Comparison of ENCODE assay signal across 1 cellular context in genomic region chr3:173865900-173866498, GRCh38.
TF ChIP-seq lines count a peak whose summit lies in the region.

No MANE protein-coding gene starts in this region.

TF ChIP-seq in H1, 55 proteins besides CTCF, POLR2A, EP300 and RAD21 (continued from another document):
- TF ChIP-seq E2F6 (IDR thresholded peaks at IDR 0.05) (no peak), JUND (IDR thresholded peaks at IDR 0.05; ENCODE audit: low read length) (peak; percentile 73), BCL11A (IDR thresholded peaks at IDR 0.05; ENCODE audit: low read depth in 2 of 2, low read length in 2 of 2) (no peak), CREB1 (IDR thresholded peaks at IDR 0.05) (no peak; the same call in 1 of the 2 replicates), MAX (IDR thresholded peaks at IDR 0.05) (no peak), SUZ12 (IDR thresholded peaks at IDR 0.05; ENCODE audit: low read length) (no peak), KDM1A (IDR thresholded peaks at IDR 0.05; ENCODE audit: borderline replicate concordance, low read length) (no peak), RNF2 (IDR thresholded peaks at IDR 0.05; ENCODE audit: borderline replicate concordance, low read depth, low read length, missing control alignments, poor library complexity, severe bottlenecking) (no peak), ASH2L (IDR thresholded peaks at IDR 0.05; ENCODE audit: low read length) (peak; percentile 70), RFX5 (IDR thresholded peaks at IDR 0.05; ENCODE audit: borderline replicate concordance, low read depth, low read length) (no peak), SAP30 (IDR thresholded peaks at IDR 0.05; ENCODE audit: insufficient read depth, insufficient replicate concordance, low read length) (no peak), ATF2 (IDR thresholded peaks at IDR 0.05; ENCODE audit: low read length) (peak; percentile 88; the same call in 1 of the 2 replicates), HDAC2 (IDR thresholded peaks at IDR 0.05; ENCODE audit: borderline replicate concordance in 1 of 2, low read depth in 2 of 2, low read length in 2 of 2) (no peak), SRF (IDR thresholded peaks at IDR 0.05; ENCODE audit: low read depth, low read length) (no peak), CEBPB (IDR thresholded peaks at IDR 0.05; ENCODE audit: low read depth, low read length) (peak; percentile 98), TAF1 (IDR thresholded peaks at IDR 0.05; ENCODE audit: low read depth, low read length) (no peak), GTF2F1 (IDR thresholded peaks at IDR 0.05; ENCODE audit: borderline replicate concordance, low read depth, low read length) (no peak), TAF7 (optimal IDR thresholded peaks at IDR 0.05; ENCODE audit: borderline replicate concordance, low read depth, low read length) (no peak), FOSL1 (IDR thresholded peaks at IDR 0.05; ENCODE audit: insufficient read depth, low read depth, low read length) (no peak), MAFK (IDR thresholded peaks at IDR 0.05; ENCODE audit: low read depth, low read length) (no peak), EZH2 (IDR thresholded peaks at IDR 0.05; ENCODE audit: low read depth, low read length, severe bottlenecking) (no peak), RBBP5 (IDR thresholded peaks at IDR 0.05; ENCODE audit: borderline replicate concordance, low read depth, low read length) (no peak), YY1 (IDR thresholded peaks at IDR 0.05; ENCODE audit: low read depth, low read length) (no peak), GABPA (IDR thresholded peaks at IDR 0.05; ENCODE audit: borderline replicate concordance, insufficient read depth, low read length) (no peak), NANOG (IDR thresholded peaks at IDR 0.05; ENCODE audit: insufficient read depth, low read depth, low read length, poor library complexity, severe bottlenecking) (no peak), PHF8 (conservative IDR thresholded peaks at IDR 0.05; ENCODE audit: low read depth, low read length) (no peak), TBP (IDR thresholded peaks at IDR 0.05; ENCODE audit: low read depth, low read length) (no peak), CTBP2 (IDR thresholded peaks at IDR 0.05; ENCODE audit: borderline replicate concordance, insufficient read depth, insufficient read length, low read length) (no peak), ATF3 (IDR thresholded peaks at IDR 0.05; ENCODE audit: insufficient read depth, low read depth, low read length) (peak; percentile 78), RXRA (IDR thresholded peaks at IDR 0.05; ENCODE audit: insufficient read depth, low read depth, low read length) (no peak), BRCA1 (IDR thresholded peaks at IDR 0.05; ENCODE audit: low read depth, low read length) (no peak), CHD7 (IDR thresholded peaks at IDR 0.05; ENCODE audit: insufficient replicate concordance, low read length) (peak; percentile 63), KDM5A (IDR thresholded peaks at IDR 0.05; ENCODE audit: low read length) (no peak), SP1 (IDR thresholded peaks at IDR 0.05; ENCODE audit: low read depth, low read length) (0 out of 2 replicates have a peak, but pooled peaks have one; percentile 10), CHD2 (IDR thresholded peaks at IDR 0.05; ENCODE audit: low read length) (no peak), EGR1 (IDR thresholded peaks at IDR 0.05; ENCODE audit: borderline replicate concordance, low read depth, low read length) (no peak), SIN3A (conservative IDR thresholded peaks at IDR 0.05 in 1 of 2, IDR thresholded peaks at IDR 0.05 in 1 of 2; ENCODE audit: low read depth in 1 of 2, low read length in 2 of 2) (no peak), POLR2AphosphoS5 (IDR thresholded peaks at IDR 0.05; ENCODE audit: low read depth, low read length) (no peak), KDM4A (IDR thresholded peaks at IDR 0.05; ENCODE audit: low read depth, low read length, severe bottlenecking) (no peak), BACH1 (IDR thresholded peaks at IDR 0.05; ENCODE audit: low read length) (no peak), ZNF274 (IDR thresholded peaks at IDR 0.05; ENCODE audit: borderline replicate concordance, extremely low read depth, low read length) (no peak), SP2 (IDR thresholded peaks at IDR 0.05; ENCODE audit: low read length) (no peak), CBX5 (IDR thresholded peaks at IDR 0.05; ENCODE audit: low read depth, low read length) (no peak), CBX8 (IDR thresholded peaks at IDR 0.05; ENCODE audit: borderline replicate concordance, low read depth, low read length) (no peak), HDAC6 (IDR thresholded peaks at IDR 0.05; ENCODE audit: low read depth, low read length) (no peak), SIRT6 (IDR thresholded peaks at IDR 0.05; ENCODE audit: low read length) (no peak), SP4 (IDR thresholded peaks at IDR 0.05; ENCODE audit: low read length) (no peak), CHD1 (IDR thresholded peaks at IDR 0.05; ENCODE audit: low read depth, low read length) (no peak), POU5F1 (IDR thresholded peaks at IDR 0.05; ENCODE audit: low read depth, low read length) (no peak), JUN (IDR thresholded peaks at IDR 0.05; ENCODE audit: low read depth, low read length) (no peak)
